Comparison of ENCODE assay signal across 14 cellular contexts in genomic region chr7:5586279-5586962, GRCh38. TPM values are rescaled to one million over a fixed set of nuclear protein-coding genes. Genes with fewer than 3 reads are reported as not detected.
DNase-seq lines count a peak whose midpoint lies in the region; ATAC-seq, FAIRE-seq and TF ChIP-seq lines count a peak whose summit lies in the region.
"Had no signal": no experiment of that assay in that cellular context is flagged by ENCODE, and none has a peak within 500 bp of the region (broad histone marks: within the 10 kb centered on the region; RNA-seq: fewer than 3 reads in every experiment).

No MANE protein-coding gene starts in this region.

- H3K27me3 ChIP-seq in Karpas-422 (ENCODE audit: low read length) (no peaks in the 10 kb centered on the region), dorsolateral prefrontal cortex (no peaks in the 10 kb centered on the region), pancreas (no peaks in the 10 kb centered on the region)
- H3K27me3 ChIP-seq: SJCRH30, vagina had no signal

- ATAC-seq in pancreas = no peak

- H3K9me2 ChIP-seq in Karpas-422 (replicated peaks; ENCODE audit: insufficient read depth, low read length) = no peaks in the 10 kb centered on the region

- no peaks in the 10 kb centered on the region for H3K9me3 ChIP-seq in Karpas-422 (ENCODE audit: low read length)
- no peaks in the 10 kb centered on the region for H3K9me3 ChIP-seq in pancreas
- H3K9me3 ChIP-seq: SJCRH30, vagina had no signal

- no peaks in the 10 kb centered on the region for H4K20me1 ChIP-seq in Karpas-422 (ENCODE audit: insufficient read depth, low read depth, low read length)

- H3K9ac ChIP-seq in Karpas-422 (ENCODE audit: low read length) = no peak overlapping the region

- H3K27ac ChIP-seq in Karpas-422 (ENCODE audit: low read length) = no peak overlapping the region
- H3K27ac ChIP-seq in dorsolateral prefrontal cortex = peak overlapping the region in 30 of 59 donors; percentile 5 to 99 (median 66)
- H3K27ac ChIP-seq in pancreas = no peak overlapping the region
- H3K27ac ChIP-seq: SJCRH30, vagina had no signal

- no peaks in the 10 kb centered on the region for H3K36me3 ChIP-seq in Karpas-422 (ENCODE audit: insufficient read depth, low read length)
- no peaks in the 10 kb centered on the region for H3K36me3 ChIP-seq in pancreas
- H3K36me3 ChIP-seq: SJCRH30, vagina had no signal

- H2AFZ ChIP-seq in Karpas-422 (ENCODE audit: low read length) = no peak overlapping the region

- no peaks in the 10 kb centered on the region for H3K79me2 ChIP-seq in Karpas-422 (ENCODE audit: low read length)

- no peak overlapping the region for H3K4me2 ChIP-seq in Karpas-422 (ENCODE audit: low read depth, low read length, poor library complexity, severe bottlenecking)

- intact Hi-C loops in dorsolateral prefrontal cortex (cut with DNase I) = no loop called here
- intact Hi-C loops in pancreas (cut with DNase I) = no loop called here

- no peak for FAIRE-seq in pancreas (lab: Jason Lieb, UNC)

- TF ChIP-seq CTCF in dorsolateral prefrontal cortex (IDR thresholded peaks at IDR 0.05 in 54 of 56, conservative IDR thresholded peaks at IDR 0.05 in 2 of 56; ENCODE audit: low read depth in 1 of 56, partially characterized antibody in 56 of 56) = no peak
- TF ChIP-seq CTCF in pancreas (IDR thresholded peaks at IDR 0.05) = no peak

- DNase-seq in AG20443 (ENCODE audit: low spot score) (peak; percentile 3), Karpas-422 (peak; percentile 51), NCI-H446 treated with DMSO at 0.1 percent for 48 hours (lab: John Stamatoyannopoulos, UW) (peak; percentile 65), dorsolateral prefrontal cortex (peak in 1 of 10 donors; percentile 57), pancreas (no peak), NCI-H1930 (lab: John Stamatoyannopoulos, UW) (no peak)
- no peak for DNase-seq in stimulated activated CD4-positive, alpha-beta T cell treated with anti-CD3 and anti-CD28 coated beads, Interleukin-4, amount 100 ng/mL, for 1 hour
- no peak for DNase-seq in activated CD4-positive, alpha-beta T cell treated with anti-CD3 and anti-CD28 coated beads for 48 hours
- DNase-seq: activated T-cell treated with anti-CD3 and anti-CD28 coated beads, Interleukin-2, amount 50 U/mL, for 24 hours; dermis blood vessel endothelial cell; midbrain; NCI-H226; SJCRH30 had no signal

- H3K4me3 ChIP-seq in Karpas-422 (ENCODE audit: low read length) = no peak overlapping the region
- H3K4me3 ChIP-seq in dorsolateral prefrontal cortex = no peak overlapping the region
- H3K4me3 ChIP-seq in pancreas = no peak overlapping the region
- H3K4me3 ChIP-seq: SJCRH30, vagina had no signal

- no peaks in the 10 kb centered on the region for H3K4me1 ChIP-seq in Karpas-422 (ENCODE audit: low read length)
- no peaks in the 10 kb centered on the region for H3K4me1 ChIP-seq in pancreas

- 59 to 71% methylated on average over 22 of the region's 22 CpGs for WGBS in pancreas, 2 donors

RNA-seq across cellular contexts. Expression of gene FSCN1, which starts 6.2 kb away (rescaled TPM):
- 5.4 and 10.6 TPM in 2 replicates for total RNA-seq in Karpas-422 (2014; rRNA removed; shearing (Covaris generic); ENCODE audit: low replicate concordance)
- total RNA-seq in dorsolateral prefrontal cortex = 100 to 1,000 TPM in 118 of 120 experiments, 10 to 100 TPM in 2; 87.7 to 275 (median 145) TPM
- total RNA-seq in pancreas = 10 to 100 TPM in 1 of 6 donors, 1 to 10 TPM in 5; 1.8 to 17.4 (median 5.9) TPM
- 1 to 10 TPM; 6.9 to 7.7 TPM for polyA plus RNA-seq in pancreas

RNA-seq across cellular contexts. Expression of gene ACTB, which starts 56.0 kb away (rescaled TPM):
- 1,989 and 2,237 TPM in 2 replicates for total RNA-seq in Karpas-422 (2014; rRNA removed; shearing (Covaris generic); ENCODE audit: low replicate concordance)
- total RNA-seq in dorsolateral prefrontal cortex = 1,000 to 10,000 TPM; 1,366 to 3,291 (median 2,449) TPM
- total RNA-seq in pancreas = 1,000 to 10,000 TPM in 2 of 6 donors, 100 to 1,000 TPM in 4; 444 to 1,539 (median 804) TPM
- polyA plus RNA-seq in pancreas = 1,000 to 10,000 TPM in 1 of 2 donors, 100 to 1,000 TPM in 1; 897 to 2,761 TPM

Comparison
In these comparisons a context has a peak if more than half of its experiments do, and no peak if none do; other contexts are left out.
1. DNase-seq: peak in AG20443 (single experiment), Karpas-422 (single experiment) and NCI-H446 treated with DMSO at 0.1 percent for 48 hours (single experiment); none in stimulated activated CD4-positive, alpha-beta T cell treated with anti-CD3 and anti-CD28 coated beads, Interleukin-4, amount 100 ng/mL, for 1 hour (single experiment), pancreas (0 of 6), activated CD4-positive, alpha-beta T cell treated with anti-CD3 and anti-CD28 coated beads for 48 hours (single experiment) and NCI-H1930 (0 of 2).
2. H3K27ac ChIP-seq: peak in dorsolateral prefrontal cortex (30 of 59); none in Karpas-422 (single experiment) and pancreas (0 of 4).